Comparison of ENCODE assay signal across 9 cellular contexts in genomic region chr2:38499921-38500634, GRCh38.
DNase-seq lines count a peak whose midpoint lies in the region; TF ChIP-seq lines count a peak whose summit lies in the region.
"Had no signal": no experiment of that assay in that cellular context is flagged by ENCODE, and none has a peak within 500 bp of the region (broad histone marks: within the 10 kb centered on the region; RNA-seq: fewer than 3 reads in every experiment).

No MANE protein-coding gene starts in this region.

- WGBS in transverse colon (ENCODE audit: low coverage in 1 of 2), 2 donors = 78 to 100% methylated on average over 6 to 16 of the region's 16 CpGs

- TF ChIP-seq CTCF in fibroblast of villous mesenchyme (IDR thresholded peaks at IDR 0.05; ENCODE audit: insufficient read depth, low read depth, low read length) (no peak), transverse colon (IDR thresholded peaks at IDR 0.05) (no peak)

- no peaks in the 10 kb centered on the region for H3K36me3 ChIP-seq in muscle layer of duodenum (ENCODE audit: control insufficient read depth in 1 of 2, insufficient read depth in 2 of 2, low read length in 2 of 2)
- H3K36me3 ChIP-seq in transverse colon = no peaks in the 10 kb centered on the region

- TF ChIP-seq EP300 in transverse colon (IDR thresholded peaks at IDR 0.05; ENCODE audit: low read depth) = no peak

- H3K4me1 ChIP-seq in muscle layer of duodenum (ENCODE audit: control insufficient read depth in 1 of 2, insufficient read depth in 2 of 2, low read length in 2 of 2) = peaks cover 0 to 21% of the 10 kb centered on the region in 2 donors
- H3K4me1 ChIP-seq in transverse colon = peaks cover 0 to 19% (median 1%) of the 10 kb centered on the region in 4 donors

- H3K27me3 ChIP-seq in muscle layer of duodenum (ENCODE audit: low read depth, low read length) = no peaks in the 10 kb centered on the region
- no peaks in the 10 kb centered on the region for H3K27me3 ChIP-seq in transverse colon

- TF ChIP-seq POLR2A in transverse colon (IDR thresholded peaks at IDR 0.05) = no peak

- no peak overlapping the region for H3K4me3 ChIP-seq in fibroblast of villous mesenchyme (ENCODE audit: low read depth, low read length)
- H3K4me3 ChIP-seq in muscle layer of duodenum (ENCODE audit: low read depth in 1 of 2, low read length in 2 of 2) = no peak overlapping the region
- H3K4me3 ChIP-seq in transverse colon = no peak overlapping the region

- H3K9me3 ChIP-seq in muscle layer of duodenum (ENCODE audit: control insufficient read depth in 1 of 2, low read length in 2 of 2) (peaks cover 0 to 9% of the 10 kb centered on the region in 2 donors), transverse colon (peaks cover 0 to 9% of the 10 kb centered on the region in 2 donors)

- DNase-seq in NCI-H524 treated with DMSO at 0.1 percent for 48 hours (lab: John Stamatoyannopoulos, UW) = peak; percentile 67
- DNase-seq in fibroblast of villous mesenchyme (ENCODE audit: low read depth) = peak; percentile 8
- no peak for DNase-seq in transverse colon
- DNase-seq in SIG-M5 (lab: John Stamatoyannopoulos, UW) = no peak
- no peak for DNase-seq in AG08395 (ENCODE audit: low spot score)
- DNase-seq in substantia nigra (lab: John Stamatoyannopoulos, UW) = no peak
- DNase-seq: effector memory CD4-positive, alpha-beta T cell; RPMI8226 had no signal

- H3K27ac ChIP-seq in muscle layer of duodenum (ENCODE audit: low read length) (peak overlapping the region; percentile 32), transverse colon (peak overlapping the region in 3 of 4 donors; percentile 52 to 73 (median 58)), substantia nigra (ENCODE audit: low read depth, low read length, poor library complexity, severe bottlenecking) (no peak overlapping the region)

- intact Hi-C loops in transverse colon (cut with DNase I; ENCODE audit: low total_unique reads) = no loop called here

- in situ Hi-C loops in transverse colon (cut with MboI; ENCODE audit: low pct_ligation_motif_present in 1 of 4, low pct_unique_long_range_greater_than_20kb in 1 of 4, low sequenced_read_pairs in 3 of 4) = loop anchor here in 2 of 4 donors (10.0 to 25.0 kb wide), 3 partner anchors 185 to 513 kb away; no protein-coding TSS in a partner anchor

Comparison
In these comparisons a context has a peak if more than half of its experiments do, and no peak if none do; other contexts are left out.
1. DNase-seq: peak in NCI-H524 treated with DMSO at 0.1 percent for 48 hours (single experiment) and fibroblast of villous mesenchyme (single experiment); none in transverse colon (single experiment), SIG-M5 (single experiment), AG08395 (single experiment) and substantia nigra (0 of 49).